13 cellular contexts compared by ENCODE assay signal in genomic region chr4:1323635-1324442, GRCh38. TPM values are rescaled to one million over a fixed set of nuclear protein-coding genes. Genes with fewer than 3 reads are reported as not detected.
DNase-seq lines count a peak whose midpoint lies in the region; ATAC-seq and TF ChIP-seq lines count a peak whose summit lies in the region.
"Had no signal": no experiment of that assay in that cellular context is flagged by ENCODE, and none has a peak within 500 bp of the region (broad histone marks: within the 10 kb centered on the region; RNA-seq: fewer than 3 reads in every experiment).

No MANE protein-coding gene starts in this region.

- H3K27me3 ChIP-seq in CD8-positive, alpha-beta T cell (ENCODE audit: insufficient read depth, low read length): no peaks in the 10 kb centered on the region
- H3K27me3 ChIP-seq: stomach had no signal

- in situ Hi-C loops in ACHN (cut with HindIII; ENCODE audit: low pct_ligation_motif_present, low pct_unique_long_range_greater_than_20kb, low sequenced_read_pairs): no loop called here

- CTCF ChIA-PET in CD8-positive, alpha-beta T cell (lab: Charles Lee): interaction anchor here (0.8 to 1.0 kb wide), 2 partner anchors 29 to 306 kb away, joined by 3 read pairs; no protein-coding TSS in a partner anchor

- intact Hi-C loops in CD8-positive, alpha-beta T cell (cut with DNase I, micrococcal nuclease): no loop called here

- ATAC-seq in stimulated activated naive CD8-positive, alpha-beta T cell treated with anti-CD3 and anti-CD28 coated beads, Interleukin-15, amount 100 ng/mL, for 72 hours: no peak
- no peak for ATAC-seq in HG02973 (IDR thresholded peaks at IDR 0.05; ENCODE audit: unreplicated experiment)
- ATAC-seq in CD8-positive, alpha-beta T cell: no peak
- ATAC-seq: naive thymus-derived CD8-positive, alpha-beta T cell had no signal

- TF ChIP-seq CTCF in HFFc6 (IDR thresholded peaks at IDR 0.05): no peak
- no peak for TF ChIP-seq CTCF in CD8-positive, alpha-beta T cell (IDR thresholded peaks at IDR 0.05)

- H3K27ac Mint-ChIP-seq in HFFc6: no peak overlapping the region
- no peak overlapping the region for H3K27ac Mint-ChIP-seq in stimulated activated naive CD8-positive, alpha-beta T cell treated with anti-CD3 and anti-CD28 coated beads, Interleukin-15, amount 100 ng/mL, for 72 hours
- no peak overlapping the region for H3K27ac Mint-ChIP-seq in CD8-positive, alpha-beta T cell
- H3K27ac Mint-ChIP-seq: CD4-positive, alpha-beta T cell; naive thymus-derived CD8-positive, alpha-beta T cell had no signal

- peaks cover 11% of the 10 kb centered on the region for H3K36me3 ChIP-seq in CD8-positive, alpha-beta T cell (ENCODE audit: insufficient read depth, low read length)

- DNase-seq in ACHN (peak; percentile 87), HFFc6 (peak; percentile 92), amniotic stem cell (lab: John Stamatoyannopoulos, UW) (peak; percentile 60), iris pigment epithelial cell (ENCODE audit: low read depth) (peak; percentile 98), NCI-H526 (lab: John Stamatoyannopoulos, UW) (no peak)
- no peak for DNase-seq in stimulated activated naive CD8-positive, alpha-beta T cell treated with anti-CD3 and anti-CD28 coated beads, Interleukin-15, amount 100 ng/mL, for 72 hours
- DNase-seq in CD8-positive, alpha-beta T cell: no peak
- DNase-seq: activated T-cell treated with anti-CD3 and anti-CD28 coated beads, Interleukin-2, amount 50 U/mL, for 48 hours; CD4-positive, alpha-beta T cell; dermis blood vessel endothelial cell; naive thymus-derived CD8-positive, alpha-beta T cell; stomach had no signal

- H3K4me1 Mint-ChIP-seq in HFFc6 (ENCODE audit: low read depth): no peaks in the 10 kb centered on the region
- H3K4me1 Mint-ChIP-seq in stimulated activated naive CD8-positive, alpha-beta T cell treated with anti-CD3 and anti-CD28 coated beads, Interleukin-15, amount 100 ng/mL, for 72 hours: peaks cover 2% of the 10 kb centered on the region
- peaks cover 4% of the 10 kb centered on the region for H3K4me1 Mint-ChIP-seq in CD8-positive, alpha-beta T cell (ENCODE audit: low read depth)

- no peak overlapping the region for H3K4me3 ChIP-seq in CD8-positive, alpha-beta T cell (ENCODE audit: low read depth, low read length)
- H3K4me3 ChIP-seq: stomach had no signal

- H3K4me1 ChIP-seq in CD8-positive, alpha-beta T cell (ENCODE audit: insufficient read depth, low read length): peaks cover 6% of the 10 kb centered on the region

- H3K4me3 Mint-ChIP-seq in HFFc6: no peak overlapping the region
- no peak overlapping the region for H3K4me3 Mint-ChIP-seq in stimulated activated naive CD8-positive, alpha-beta T cell treated with anti-CD3 and anti-CD28 coated beads, Interleukin-15, amount 100 ng/mL, for 72 hours
- H3K4me3 Mint-ChIP-seq in CD8-positive, alpha-beta T cell: no peak overlapping the region
- H3K4me3 Mint-ChIP-seq: CD4-positive, alpha-beta T cell; naive thymus-derived CD8-positive, alpha-beta T cell had no signal

- POLR2A ChIA-PET in CD8-positive, alpha-beta T cell (lab: Charles Lee): no interaction called here

- no peaks in the 10 kb centered on the region for H3K9me3 ChIP-seq in CD8-positive, alpha-beta T cell (ENCODE audit: low read length)
- H3K9me3 ChIP-seq: stomach had no signal

- H3K9me3 Mint-ChIP-seq in HFFc6: peaks cover 5% of the 10 kb centered on the region
- H3K9me3 Mint-ChIP-seq in stimulated activated naive CD8-positive, alpha-beta T cell treated with anti-CD3 and anti-CD28 coated beads, Interleukin-15, amount 100 ng/mL, for 72 hours: no peaks in the 10 kb centered on the region
- no peaks in the 10 kb centered on the region for H3K9me3 Mint-ChIP-seq in CD8-positive, alpha-beta T cell
- H3K9me3 Mint-ChIP-seq: CD4-positive, alpha-beta T cell; naive thymus-derived CD8-positive, alpha-beta T cell had no signal

- peaks cover 19% of the 10 kb centered on the region for H3K36me3 Mint-ChIP-seq in HFFc6 (ENCODE audit: low read depth)
- H3K36me3 Mint-ChIP-seq in CD8-positive, alpha-beta T cell: peaks cover 46% of the 10 kb centered on the region

- H3K27me3 Mint-ChIP-seq in HFFc6 (ENCODE audit: insufficient read depth): no peaks in the 10 kb centered on the region; the same call in 1 of the 2 replicates
- no peaks in the 10 kb centered on the region for H3K27me3 Mint-ChIP-seq in stimulated activated naive CD8-positive, alpha-beta T cell treated with anti-CD3 and anti-CD28 coated beads, Interleukin-15, amount 100 ng/mL, for 72 hours
- no peaks in the 10 kb centered on the region for H3K27me3 Mint-ChIP-seq in CD8-positive, alpha-beta T cell (ENCODE audit: low read depth)
- H3K27me3 Mint-ChIP-seq: CD4-positive, alpha-beta T cell; naive thymus-derived CD8-positive, alpha-beta T cell had no signal

- no peak overlapping the region for H3K27ac ChIP-seq in CD8-positive, alpha-beta T cell (ENCODE audit: low read depth, low read length)
- H3K27ac ChIP-seq: stomach had no signal

RNA-seq across cellular contexts. Expression of gene UVSSA, which starts 23.2 kb away (rescaled TPM):
- total RNA-seq in HFFc6 (2021; fragmentation: NEBNext Ultra II Directional; extraction: Animal tissue kit (Norgen Biotek cat#: 25700)): 1 to 10 TPM; 7.7 to 9.0 (median 8.7) TPM
- 10 to 100 TPM; 27.3 to 27.5 TPM for total RNA-seq in CD8-positive, alpha-beta T cell

RNA-seq across cellular contexts. Expression of gene MAEA, which starts 34.1 kb away (rescaled TPM):
- 10 to 100 TPM; 56.0 to 65.4 (median 60.6) TPM for total RNA-seq in HFFc6 (2021; fragmentation: NEBNext Ultra II Directional; extraction: Animal tissue kit (Norgen Biotek cat#: 25700))
- total RNA-seq in CD8-positive, alpha-beta T cell: 10 to 100 TPM; 74.6 to 77.6 TPM

Comparison
In these comparisons a context has a peak if more than half of its experiments do, and no peak if none do; other contexts are left out.
1. DNase-seq: peak in ACHN (single experiment), HFFc6 (single experiment), amniotic stem cell (single experiment) and iris pigment epithelial cell (single experiment); none in stimulated activated naive CD8-positive, alpha-beta T cell treated with anti-CD3 and anti-CD28 coated beads, Interleukin-15, amount 100 ng/mL, for 72 hours (0 of 2), NCI-H526 (0 of 2) and CD8-positive, alpha-beta T cell (0 of 7).